Comparison of ENCODE assay signal across 8 cellular contexts in genomic region chr10:60964257-60965235, GRCh38. TPM values are rescaled to one million over a fixed set of nuclear protein-coding genes. Genes with fewer than 3 reads are reported as not detected.
A peak's percentile ranks its signal among the peaks of the same experiment; 100 is the strongest.
DNase-seq lines count a peak whose midpoint lies in the region; ATAC-seq and TF ChIP-seq lines count a peak whose summit lies in the region.

No MANE protein-coding gene starts in this region.

- no peak for TF ChIP-seq POLR2A in transverse colon (IDR thresholded peaks at IDR 0.05)

- no peaks in the 10 kb centered on the region for H3K36me3 ChIP-seq in naive thymus-derived CD4-positive, alpha-beta T cell (ENCODE audit: control insufficient read depth in 2 of 3, insufficient read depth in 3 of 3, low read length in 3 of 3)
- no peaks in the 10 kb centered on the region for H3K36me3 ChIP-seq in transverse colon

- H3K4me3 Mint-ChIP-seq in naive thymus-derived CD4-positive, alpha-beta T cell, result no peak overlapping the region

- in situ Hi-C loops in transverse colon (cut with MboI; ENCODE audit: low pct_ligation_motif_present in 1 of 4, low pct_unique_long_range_greater_than_20kb in 1 of 4, low sequenced_read_pairs in 3 of 4), result loop anchor here in 3 of 4 donors (5.0 to 10.0 kb wide), 4 partner anchors 80 to 152 kb away; no protein-coding TSS in a partner anchor

- no peak overlapping the region for H3K27ac ChIP-seq in naive thymus-derived CD4-positive, alpha-beta T cell (ENCODE audit: low read depth, low read length)
- peak overlapping the region; percentile 31 to 64 (median 46) for H3K27ac ChIP-seq in transverse colon

- POLR2A ChIA-PET in naive thymus-derived CD4-positive, alpha-beta T cell (lab: Charles Lee), result no interaction called here

- H3K4me3 ChIP-seq in fibroblast of mammary gland (ENCODE audit: control insufficient read depth, low read depth, low read length), result no peak overlapping the region
- no peak overlapping the region for H3K4me3 ChIP-seq in naive thymus-derived CD4-positive, alpha-beta T cell (ENCODE audit: low read length)
- no peak overlapping the region for H3K4me3 ChIP-seq in transverse colon

- no peaks in the 10 kb centered on the region for H3K36me3 Mint-ChIP-seq in naive thymus-derived CD4-positive, alpha-beta T cell

- ATAC-seq in HG02840 (IDR thresholded peaks at IDR 0.05; ENCODE audit: low FRiP score, unreplicated experiment), result peak; percentile 57
- peak; percentile 74 for ATAC-seq in naive thymus-derived CD4-positive, alpha-beta T cell

- TF ChIP-seq EP300 in transverse colon (IDR thresholded peaks at IDR 0.05; ENCODE audit: low read depth), result no peak

- H3K27me3 Mint-ChIP-seq in naive thymus-derived CD4-positive, alpha-beta T cell, result peaks cover 24 to 30% (median 26%) of the 10 kb centered on the region in 5 donors

- intact Hi-C loops in naive thymus-derived CD4-positive, alpha-beta T cell (cut with micrococcal nuclease), result loop anchor here (1.0 to 10.0 kb wide), 10 partner anchors 22 to 1338 kb away; no protein-coding TSS in a partner anchor
- intact Hi-C loops in transverse colon (cut with DNase I; ENCODE audit: low total_unique reads), result loop anchor here (2.0 kb wide), 1 partner anchor 148 kb away; no protein-coding TSS in a partner anchor

- no peaks in the 10 kb centered on the region for H3K9me3 ChIP-seq in naive thymus-derived CD4-positive, alpha-beta T cell (ENCODE audit: control insufficient read depth in 2 of 3, low read length in 3 of 3)
- no peaks in the 10 kb centered on the region for H3K9me3 ChIP-seq in transverse colon

- TF ChIP-seq CTCF in fibroblast of mammary gland (conservative IDR thresholded peaks at IDR 0.05; ENCODE audit: control insufficient read depth, insufficient read depth, low read depth, low read length) (peak; percentile 82), transverse colon (IDR thresholded peaks at IDR 0.05) (peak; percentile 78 to 86 (median 80))

- WGBS in transverse colon (ENCODE audit: low coverage in 1 of 2), 2 donors, result 28 to 36% methylated on average over 5 of the region's 5 CpGs

- no peak overlapping the region for H3K27ac Mint-ChIP-seq in naive thymus-derived CD4-positive, alpha-beta T cell

- H3K4me1 Mint-ChIP-seq in naive thymus-derived CD4-positive, alpha-beta T cell, result peaks cover 0 to 18% (median 0%) of the 10 kb centered on the region in 7 donors

- CTCF ChIA-PET in naive thymus-derived CD4-positive, alpha-beta T cell (lab: Charles Lee), result interaction anchor here (0.6 to 0.9 kb wide), 2 partner anchors 8 to 11 kb away, joined by 3 to 4 read pairs; no protein-coding TSS in a partner anchor

- DNase-seq in NCI-H510A treated with DMSO at 0.1 percent for 48 hours (lab: John Stamatoyannopoulos, UW) (peak; percentile 19), NCI-H510A (lab: John Stamatoyannopoulos, UW) (no peak), NCI-H526 treated with DMSO at 0.1 percent for 48 hours (lab: John Stamatoyannopoulos, UW) (peak; percentile 55), fibroblast of mammary gland (ENCODE audit: low read depth) (peak; percentile 88), transverse colon (peak; percentile 71)
- peak; percentile 53 for DNase-seq in activated CD8-positive, alpha-beta memory T cell treated with anti-CD3 and anti-CD28 coated beads, Interleukin-2, amount 50 U/mL, for 48 hours
- peak in 7 of 9 donors; percentile 9 to 47 (median 29) for DNase-seq in naive thymus-derived CD4-positive, alpha-beta T cell

- H3K9me3 Mint-ChIP-seq in naive thymus-derived CD4-positive, alpha-beta T cell, result no peaks in the 10 kb centered on the region

- no peaks in the 10 kb centered on the region for H3K4me1 ChIP-seq in naive thymus-derived CD4-positive, alpha-beta T cell (ENCODE audit: control insufficient read depth in 2 of 2, insufficient read depth in 2 of 2, low read length in 2 of 2)
- peaks cover 0 to 14% (median 0%) of the 10 kb centered on the region in 4 donors for H3K4me1 ChIP-seq in transverse colon

- no peaks in the 10 kb centered on the region for H3K27me3 ChIP-seq in naive thymus-derived CD4-positive, alpha-beta T cell (ENCODE audit: control insufficient read depth in 2 of 2, insufficient read depth in 2 of 2, low read length in 2 of 2)
- H3K27me3 ChIP-seq in transverse colon, result no peaks in the 10 kb centered on the region

RNA-seq across cellular contexts. Expression of gene RHOBTB1, which starts 20.6 kb away (rescaled TPM):
- total RNA-seq in naive thymus-derived CD4-positive, alpha-beta T cell, result 1 to 10 TPM in 1 of 5 experiments, under 1 TPM in 3, not detected in 1; 0.11 to 1.1 (median 0.22) TPM
- polyA plus RNA-seq in naive thymus-derived CD4-positive, alpha-beta T cell, result not detected
- total RNA-seq in transverse colon, result 10 to 100 TPM in 1 of 4 donors, 1 to 10 TPM in 3; 4.0 to 13.1 (median 9.0) TPM
